Comparison of ENCODE assay signal across 14 cellular contexts in genomic region chr10:106401161-106401560, GRCh38.
DNase-seq lines count a peak whose midpoint lies in the region; ATAC-seq and TF ChIP-seq lines count a peak whose summit lies in the region.
"Had no signal": no experiment of that assay in that cellular context is flagged by ENCODE, and none has a peak within 500 bp of the region (broad histone marks: within the 10 kb centered on the region; RNA-seq: fewer than 3 reads in every experiment).

No MANE protein-coding gene starts in this region.

- CTCF ChIA-PET in Panc1 (lab: Charles Lee): no interaction called here

- POLR2A ChIA-PET in Panc1 (lab: Charles Lee): no interaction called here

- no peak overlapping the region for H3K27ac Mint-ChIP-seq in progenitor cell of endocrine pancreas
- H3K27ac Mint-ChIP-seq: activated naive CD4-positive, alpha-beta T cell treated with anti-CD3 and anti-CD28 coated beads, Interleukin-2, amount 10 ng/mL, durations not matched to agents 7 days and 5 days had no signal

- peaks cover 5% of the 10 kb centered on the region for H3K4me1 Mint-ChIP-seq in progenitor cell of endocrine pancreas (ENCODE audit: low read depth)
- H3K4me1 Mint-ChIP-seq: activated naive CD4-positive, alpha-beta T cell treated with anti-CD3 and anti-CD28 coated beads, Interleukin-2, amount 10 ng/mL, durations not matched to agents 7 days and 5 days had no signal

- in situ Hi-C loops in Panc1 (cut with HindIII; ENCODE audit: low pct_unique_long_range_greater_than_20kb, low sequenced_read_pairs): no loop called here

- no peak overlapping the region for H3K4me3 Mint-ChIP-seq in progenitor cell of endocrine pancreas (ENCODE audit: low read depth)
- H3K4me3 Mint-ChIP-seq: activated naive CD4-positive, alpha-beta T cell treated with anti-CD3 and anti-CD28 coated beads, Interleukin-2, amount 10 ng/mL, durations not matched to agents 7 days and 5 days had no signal

- intact Hi-C loops in Panc1 (cut with micrococcal nuclease; ENCODE audit: unreplicated experiment) (no loop called here), upper lobe of right lung (cut with DNase I) (no loop called here)

- BruUV-seq in Panc1 (replicated peaks; lab: Mats Ljungman, UMichigan): no TSS peak

- H3K4me1 ChIP-seq in Panc1 (ENCODE audit: control insufficient read depth, insufficient read depth, low read length): no peaks in the 10 kb centered on the region
- H3K4me1 ChIP-seq in upper lobe of right lung: no peaks in the 10 kb centered on the region
- H3K4me1 ChIP-seq: thyroid gland had no signal

- H3K36me3 ChIP-seq in Panc1 (ENCODE audit: control insufficient read depth, insufficient read depth, low read length) (no peaks in the 10 kb centered on the region), upper lobe of right lung (no peaks in the 10 kb centered on the region)
- H3K36me3 ChIP-seq: thyroid gland had no signal

- no peaks in the 10 kb centered on the region for H3K27me3 Mint-ChIP-seq in progenitor cell of endocrine pancreas
- H3K27me3 Mint-ChIP-seq: activated naive CD4-positive, alpha-beta T cell treated with anti-CD3 and anti-CD28 coated beads, Interleukin-2, amount 10 ng/mL, durations not matched to agents 7 days and 5 days had no signal

- H3K9me3 ChIP-seq in Panc1 (ENCODE audit: control insufficient read depth, insufficient read depth, low read depth, low read length): no peaks in the 10 kb centered on the region
- H3K9me3 ChIP-seq in upper lobe of right lung: no peaks in the 10 kb centered on the region
- H3K9me3 ChIP-seq: thyroid gland had no signal

- H3K27me3 ChIP-seq in Panc1 (ENCODE audit: control insufficient read depth, insufficient read depth, low read length): no peaks in the 10 kb centered on the region
- no peaks in the 10 kb centered on the region for H3K27me3 ChIP-seq in upper lobe of right lung
- H3K27me3 ChIP-seq: thyroid gland had no signal

- no peak overlapping the region for H3K27ac ChIP-seq in Panc1 (ENCODE audit: low read length)
- H3K27ac ChIP-seq in upper lobe of right lung: no peak overlapping the region
- H3K27ac ChIP-seq: thyroid gland had no signal

- H3K4me3 ChIP-seq in Panc1 (ENCODE audit: low read depth in 2 of 2, low read length in 2 of 2) (no peak overlapping the region), fibroblast of mammary gland (ENCODE audit: control insufficient read depth, low read depth, low read length) (no peak overlapping the region), upper lobe of right lung (no peak overlapping the region)
- H3K4me3 ChIP-seq: GM12878, thyroid gland had no signal

- H3K9me3 Mint-ChIP-seq in progenitor cell of endocrine pancreas (ENCODE audit: low read depth): no peaks in the 10 kb centered on the region

- no peak for DNase-seq in GM10266 (ENCODE audit: extremely low spot score)
- DNase-seq in Panc1 (ENCODE audit: low read depth, low spot score): no peak
- peak; percentile 57 for DNase-seq in fibroblast of mammary gland (ENCODE audit: low read depth)
- no peak for DNase-seq in progenitor cell of endocrine pancreas (ENCODE audit: low spot score, unreplicated experiment)
- DNase-seq in upper lobe of right lung: no peak
- DNase-seq in iPS-NIHi11 (ENCODE audit: low spot score): no peak
- DNase-seq in stimulated activated CD4-positive, alpha-beta T cell treated with anti-CD3 and anti-CD28 coated beads, Interleukin-4, amount 100 ng/mL, for 1 hour: no peak
- DNase-seq: activated naive CD4-positive, alpha-beta T cell treated with anti-CD3 and anti-CD28 coated beads, Interleukin-2, amount 10 ng/mL, durations not matched to agents 7 days and 5 days; GOT3; left ventricle myocardium superior; NCI-H524 treated with DMSO at 0.1 percent for 48 hours; Right ventricle myocardium superior; thyroid gland had no signal

- peak; percentile 8 for TF ChIP-seq CTCF in GM10266 (IDR thresholded peaks at IDR 0.05; ENCODE audit: control insufficient read depth, insufficient read depth, low read depth, missing control alignments)
- peak; percentile 19; the same call in 1 of the 2 replicates for TF ChIP-seq CTCF in Panc1 (IDR thresholded peaks at IDR 0.05)
- TF ChIP-seq CTCF in fibroblast of mammary gland (conservative IDR thresholded peaks at IDR 0.05; ENCODE audit: control insufficient read depth, insufficient read depth, low read depth, low read length): peak; percentile 50
- TF ChIP-seq CTCF in progenitor cell of endocrine pancreas (IDR thresholded peaks at IDR 0.05; ENCODE audit: unreplicated experiment): peak; percentile 30
- no peak for TF ChIP-seq CTCF in upper lobe of right lung (IDR thresholded peaks at IDR 0.05)

- no peaks in the 10 kb centered on the region for H3K36me3 Mint-ChIP-seq in progenitor cell of endocrine pancreas (ENCODE audit: insufficient read depth)
- H3K36me3 Mint-ChIP-seq: activated naive CD4-positive, alpha-beta T cell treated with anti-CD3 and anti-CD28 coated beads, Interleukin-2, amount 10 ng/mL, durations not matched to agents 7 days and 5 days had no signal

- ATAC-seq in Panc1 (no peak), upper lobe of right lung (no peak)
- ATAC-seq: GM12878, left ventricle myocardium superior had no signal
